ENCODE assay signal across 8 cellular contexts in the genomic region with DNA sequence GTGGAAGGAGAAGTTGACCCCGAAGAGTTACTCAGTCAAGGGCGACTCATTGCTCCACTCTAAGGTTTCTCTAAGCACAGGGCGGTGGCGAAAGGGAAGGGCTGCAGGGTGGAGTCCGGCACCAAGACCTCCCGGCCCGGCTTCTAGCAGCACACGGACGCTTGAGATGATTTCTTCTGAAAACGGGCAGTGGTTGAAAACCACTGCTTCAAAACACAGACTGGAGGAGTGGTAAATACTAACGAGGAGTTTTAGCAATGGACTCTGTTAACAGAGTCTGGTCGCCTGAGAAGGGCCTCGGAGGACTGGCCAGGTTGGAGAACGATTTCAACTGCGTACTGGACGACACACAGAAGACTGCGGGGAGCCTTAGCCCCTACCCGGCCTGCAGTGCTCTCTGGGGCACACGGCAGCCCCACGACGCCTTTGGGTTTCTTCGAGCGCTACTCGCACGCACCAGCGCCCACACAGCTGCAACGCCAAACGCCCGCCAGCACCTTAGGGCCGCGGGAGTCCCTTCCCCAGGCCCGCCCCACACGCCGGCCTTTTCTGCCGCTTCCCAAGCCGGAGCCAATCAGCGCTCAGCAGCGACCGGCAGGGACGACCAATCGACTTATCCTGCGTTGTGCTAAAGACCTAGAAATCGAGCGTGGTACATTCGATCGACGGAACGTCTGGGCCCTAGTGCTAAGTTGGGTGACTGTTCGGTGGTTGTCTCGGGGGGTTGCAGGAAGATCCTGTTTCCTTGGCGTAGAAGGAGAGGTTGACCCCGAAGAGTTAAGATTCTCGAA. TPM values are rescaled to one million over a fixed set of nuclear protein-coding genes. Genes with fewer than 3 reads are reported as not detected.
DNase-seq lines count a peak whose midpoint lies in the region; ATAC-seq and TF ChIP-seq lines count a peak whose summit lies in the region.

No MANE protein-coding gene starts in this region.

- ATAC-seq in GM18907 (IDR thresholded peaks at IDR 0.05; ENCODE audit: unreplicated experiment) (peak; percentile 88), HG03175 (IDR thresholded peaks at IDR 0.05; ENCODE audit: unreplicated experiment) (peak; percentile 90), lower lobe of right lung (peak; percentile 97 to 98)

- H3K9me3 ChIP-seq in lower lobe of right lung, result no peaks in the 10 kb centered on the region

- peaks cover 20% of the 10 kb centered on the region for H3K36me3 Mint-ChIP-seq in activated CD4-positive, alpha-beta memory T cell treated with anti-CD3 and anti-CD28 coated beads, Interleukin-2, amount 10 ng/mL, durations not matched to agents 7 days and 5 days (ENCODE audit: low read depth)

- CTCF ChIA-PET in activated CD4-positive, alpha-beta memory T cell treated with anti-CD3 and anti-CD28 coated beads, Interleukin-2, amount 10 ng/mL, durations not matched to agents 7 days and 5 days (lab: Charles Lee), result no interaction called here

- DNase-seq in AG08395 (ENCODE audit: low spot score) (peak; percentile 97), NCI-H526 (lab: John Stamatoyannopoulos, UW) (peak; percentile 92 to 97), ecto neural progenitor cell (ENCODE audit: low spot score) (peak; percentile 96), lower lobe of right lung (peak; percentile 93)
- peak; percentile 89 for DNase-seq in activated CD4-positive, alpha-beta memory T cell treated with anti-CD3 and anti-CD28 coated beads, Interleukin-2, amount 10 ng/mL, durations not matched to agents 7 days and 5 days
- peak; percentile 25 to 70 (median 44) for DNase-seq in stimulated activated CD4-positive, alpha-beta T cell treated with anti-CD3 and anti-CD28 coated beads, TNF-alpha, amount 100 ng/mL, for 1 hour (ENCODE audit: low read depth in 3 of 3, low spot score in 1 of 3)

- peaks cover 33% of the 10 kb centered on the region for H3K27me3 Mint-ChIP-seq in activated CD4-positive, alpha-beta memory T cell treated with anti-CD3 and anti-CD28 coated beads, Interleukin-2, amount 10 ng/mL, durations not matched to agents 7 days and 5 days

- H3K36me3 ChIP-seq in lower lobe of right lung, result no peaks in the 10 kb centered on the region

- H3K4me3 Mint-ChIP-seq in activated CD4-positive, alpha-beta memory T cell treated with anti-CD3 and anti-CD28 coated beads, Interleukin-2, amount 10 ng/mL, durations not matched to agents 7 days and 5 days, result peak overlapping the region; percentile 94

- peaks cover 25% of the 10 kb centered on the region for H3K4me1 ChIP-seq in lower lobe of right lung

- POLR2A ChIA-PET in activated CD4-positive, alpha-beta memory T cell treated with anti-CD3 and anti-CD28 coated beads, Interleukin-2, amount 10 ng/mL, durations not matched to agents 7 days and 5 days (lab: Charles Lee), result interaction anchor here (1.2 kb wide), 1 partner anchor 465 kb away, joined by 3 read pairs; a partner anchor contains a TSS

- H3K27ac Mint-ChIP-seq in activated CD4-positive, alpha-beta memory T cell treated with anti-CD3 and anti-CD28 coated beads, Interleukin-2, amount 10 ng/mL, durations not matched to agents 7 days and 5 days, result peak overlapping the region; percentile 66

- peak overlapping the region; percentile 89 for H3K4me3 ChIP-seq in lower lobe of right lung

- H3K9me3 Mint-ChIP-seq in activated CD4-positive, alpha-beta memory T cell treated with anti-CD3 and anti-CD28 coated beads, Interleukin-2, amount 10 ng/mL, durations not matched to agents 7 days and 5 days, result no peaks in the 10 kb centered on the region

- H3K27ac ChIP-seq in lower lobe of right lung, result peak overlapping the region; percentile 86

- no peak for TF ChIP-seq CTCF in lower lobe of right lung (IDR thresholded peaks at IDR 0.05)

- H3K27me3 ChIP-seq in lower lobe of right lung (ENCODE audit: low read depth), result peaks cover 29% of the 10 kb centered on the region

- peaks cover 35% of the 10 kb centered on the region for H3K4me1 Mint-ChIP-seq in activated CD4-positive, alpha-beta memory T cell treated with anti-CD3 and anti-CD28 coated beads, Interleukin-2, amount 10 ng/mL, durations not matched to agents 7 days and 5 days

- intact Hi-C loops in lower lobe of right lung (cut with DNase I), result no loop called here

RNA-seq across cellular contexts. Expression of a gene that starts 14.4 kb away (rescaled TPM):
- not detected for total RNA-seq in activated CD4-positive, alpha-beta memory T cell treated with anti-CD3 and anti-CD28 coated beads, Interleukin-2, amount 10 ng/mL, durations not matched to agents 7 days and 5 days
- total RNA-seq in lower lobe of right lung, result 72.8 TPM

RNA-seq across cellular contexts. Expression of a gene that starts 56.6 kb away (rescaled TPM):
- total RNA-seq in activated CD4-positive, alpha-beta memory T cell treated with anti-CD3 and anti-CD28 coated beads, Interleukin-2, amount 10 ng/mL, durations not matched to agents 7 days and 5 days, result 10 to 100 TPM; 26.0 to 29.0 TPM
- total RNA-seq in lower lobe of right lung, result 28.2 TPM

Comparison
In these comparisons a context has a peak if more than half of its experiments do, and no peak if none do; other contexts are left out.
1. Peak in every context shown above with its lines: DNase-seq, ATAC-seq, H3K4me3 ChIP-seq and H3K27ac ChIP-seq.
2. DNase-seq: peak in every context shown above with its lines; median percentile 97 in AG08395; 96 in ecto neural progenitor cell; 94 in NCI-H526; 93 in lower lobe of right lung; 89 in activated CD4-positive, alpha-beta memory T cell treated with anti-CD3 and anti-CD28 coated beads, Interleukin-2, amount 10 ng/mL, durations not matched to agents 7 days and 5 days; 44 in stimulated activated CD4-positive, alpha-beta T cell treated with anti-CD3 and anti-CD28 coated beads, TNF-alpha, amount 100 ng/mL, for 1 hour.
3. RNA of a gene that starts 14.4 kb away (total RNA-seq): 72.8 TPM in lower lobe of right lung (single experiment); not detected in activated CD4-positive, alpha-beta memory T cell treated with anti-CD3 and anti-CD28 coated beads, Interleukin-2, amount 10 ng/mL, durations not matched to agents 7 days and 5 days; every median in the first group is over 10 times any median in the second.